Comparison of ENCODE assay signal across 1 cellular context in the genomic region with DNA sequence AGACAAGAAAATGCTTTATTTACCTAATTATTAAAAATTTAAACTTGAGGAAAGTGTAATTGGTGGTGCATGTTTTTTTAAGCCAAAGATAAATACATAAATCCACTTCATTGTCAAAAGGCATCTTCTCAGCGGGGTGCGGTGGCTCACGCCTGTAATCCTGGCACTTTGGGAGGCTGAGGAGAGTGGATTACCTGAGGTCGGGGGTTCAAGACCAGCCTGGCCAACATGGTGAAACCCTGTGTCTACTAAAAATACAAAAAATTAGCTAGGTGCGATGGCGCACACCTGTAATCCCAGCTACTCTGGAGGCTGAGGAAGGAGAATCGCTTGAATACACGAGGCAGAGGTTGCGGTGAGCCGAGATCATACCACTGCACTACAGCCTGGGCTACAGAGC.
TF ChIP-seq lines count a peak whose summit lies in the region.

No MANE protein-coding gene starts in this region.

TF ChIP-seq in HEK293, 187 proteins besides CTCF, POLR2A, EP300 and RAD21:
- TF ChIP-seq, protein P1, sequence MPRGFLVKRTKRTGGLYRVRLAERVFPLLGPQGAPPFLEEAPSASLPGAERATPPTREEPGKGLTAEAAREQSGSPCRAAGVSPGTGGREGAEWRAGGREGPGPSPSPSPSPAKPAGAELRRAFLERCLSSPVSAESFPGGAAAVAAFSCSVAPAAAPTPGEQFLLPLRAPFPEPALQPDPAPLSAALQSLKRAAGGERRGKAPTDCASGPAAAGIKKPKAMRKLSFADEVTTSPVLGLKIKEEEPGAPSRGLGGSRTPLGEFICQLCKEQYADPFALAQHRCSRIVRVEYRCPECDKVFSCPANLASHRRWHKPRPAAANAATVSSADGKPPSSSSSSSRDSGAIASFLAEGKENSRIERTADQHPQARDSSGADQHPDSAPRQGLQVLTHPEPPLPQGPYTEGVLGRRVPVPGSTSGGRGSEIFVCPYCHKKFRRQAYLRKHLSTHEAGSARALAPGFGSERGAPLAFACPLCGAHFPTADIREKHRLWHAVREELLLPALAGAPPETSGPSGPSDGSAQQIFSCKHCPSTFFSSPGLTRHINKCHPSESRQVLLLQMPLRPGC (tag by site-specific recombination; IDR thresholded peaks at IDR 0.05): 0 out of 2 replicates have a peak, but pooled peaks have one; percentile 31
- 0 out of 2 replicates have a peak, but pooled peaks have one; percentile 28 for TF ChIP-seq KLF1 (tag by site-specific recombination; IDR thresholded peaks at IDR 0.05)
- TF ChIP-seq BCL11A (tag by site-specific recombination; IDR thresholded peaks at IDR 0.05; ENCODE audit: low read depth): peak; percentile 51; the same call in 1 of the 2 replicates
- peak; percentile 30; the same call in 1 of the 2 replicates for TF ChIP-seq SP7 (tag by site-specific recombination; IDR thresholded peaks at IDR 0.05)
- TF ChIP-seq ZBTB17 (tag by site-specific recombination; IDR thresholded peaks at IDR 0.05): peak; percentile 44; the same call in 1 of the 2 replicates
- peak; percentile 56; the same call in 1 of the 2 replicates for TF ChIP-seq WT1 (tag by site-specific recombination; IDR thresholded peaks at IDR 0.05)
- TF ChIP-seq ZBTB8A (tag by site-specific recombination; IDR thresholded peaks at IDR 0.05): peak; percentile 58
- TF ChIP-seq OSR2 (tag by site-specific recombination; IDR thresholded peaks at IDR 0.05): peak; percentile 18; the same call in 1 of the 2 replicates
- peak; percentile 58; the same call in 1 of the 2 replicates for TF ChIP-seq ZEB2 (tag by site-specific recombination; IDR thresholded peaks at IDR 0.05)
